18 cellular contexts compared by ENCODE assay signal in the genomic region with DNA sequence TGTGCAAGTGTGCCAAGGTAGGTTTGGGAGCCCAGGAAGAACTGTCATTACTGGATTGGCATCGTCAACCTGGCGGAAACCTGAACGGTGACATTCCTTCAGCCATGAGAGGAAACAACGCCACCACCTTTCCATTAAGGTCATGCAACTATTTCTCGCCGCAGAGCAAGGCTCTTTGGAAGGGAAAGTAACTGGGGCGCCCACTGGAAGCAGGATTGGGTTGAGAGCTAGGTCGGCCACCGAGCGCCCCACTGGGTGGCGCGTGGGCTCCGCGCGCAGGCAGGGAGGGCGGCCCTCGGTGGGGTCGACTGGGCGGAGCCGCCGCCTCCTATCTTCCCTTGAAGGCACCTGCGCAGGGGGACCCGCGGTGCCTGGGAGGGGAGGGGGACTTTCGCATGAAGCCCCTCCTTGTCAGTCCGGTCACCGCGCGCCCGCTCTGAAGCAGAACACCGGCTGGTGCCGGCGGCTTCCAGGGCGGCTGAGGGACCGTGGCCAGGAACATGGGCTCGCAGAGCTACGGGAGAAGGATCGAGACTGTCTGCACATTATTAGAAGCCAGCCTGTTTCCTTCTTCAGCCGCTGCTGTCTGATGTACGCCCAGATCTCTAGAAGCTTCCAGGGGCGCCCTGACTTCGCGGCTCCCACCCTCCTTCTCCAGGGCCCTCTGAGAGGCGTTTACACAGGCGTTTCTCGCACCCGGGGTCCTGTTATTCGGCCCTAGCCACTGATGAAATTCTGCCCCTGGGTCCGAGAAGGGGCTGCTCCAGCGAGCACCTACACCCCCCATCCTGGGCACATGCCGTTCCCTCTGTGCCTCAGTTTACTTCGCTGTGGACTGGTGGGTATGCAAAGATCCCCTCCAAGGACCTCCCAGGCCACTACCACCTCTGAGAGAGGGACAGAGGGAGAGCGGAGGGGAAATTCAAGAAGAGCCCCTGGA. TPM values are rescaled to one million over a fixed set of nuclear protein-coding genes. Genes with fewer than 3 reads are reported as not detected.
DNase-seq lines count a peak whose midpoint lies in the region; ATAC-seq, FAIRE-seq and TF ChIP-seq lines count a peak whose summit lies in the region.
"Had no signal": no experiment of that assay in that cellular context is flagged by ENCODE, and none has a peak within 500 bp of the region (broad histone marks: within the 10 kb centered on the region; RNA-seq: fewer than 3 reads in every experiment).

No MANE protein-coding gene starts in this region.

- H3K4me3 Mint-ChIP-seq in activated T-cell treated with anti-CD3 and anti-CD28 coated beads, Interleukin-2, amount 50 U/mL, for 24 hours, result no peak overlapping the region
- H3K4me3 Mint-ChIP-seq: CD8-positive, alpha-beta memory T cell; natural killer cell treated with Interleukin-12 subunit alpha and Interleukin-12 subunit beta and Interleukin-15 and Interleukin-18, amount 100 ng/mL, for 72 hours had no signal

- FAIRE-seq in bronchial epithelial cell (lab: Jason Lieb, UNC), result peak; percentile 18
- FAIRE-seq: astrocyte, islet of Langerhans had no signal

- H3K27ac Mint-ChIP-seq in activated T-cell treated with anti-CD3 and anti-CD28 coated beads, Interleukin-2, amount 50 U/mL, for 24 hours, result no peak overlapping the region
- H3K27ac Mint-ChIP-seq: CD8-positive, alpha-beta memory T cell; natural killer cell treated with Interleukin-12 subunit alpha and Interleukin-12 subunit beta and Interleukin-15 and Interleukin-18, amount 100 ng/mL, for 72 hours had no signal

- no peak for TF ChIP-seq POLR2A in sigmoid colon (IDR thresholded peaks at IDR 0.05)

- no peak for TF ChIP-seq EP300 in sigmoid colon (IDR thresholded peaks at IDR 0.05)

- no peak for ATAC-seq in left lobe of liver
- ATAC-seq: natural killer cell treated with Interleukin-12 subunit alpha and Interleukin-12 subunit beta and Interleukin-15 and Interleukin-18, amount 100 ng/mL, for 72 hours had no signal

- no peak for TF ChIP-seq CTCF in bronchial epithelial cell (IDR thresholded peaks at IDR 0.05; ENCODE audit: insufficient read depth, low read length, severe bottlenecking)
- no peak for TF ChIP-seq CTCF in sigmoid colon (IDR thresholded peaks at IDR 0.05)

- no peak overlapping the region for H3K27ac ChIP-seq in sigmoid colon

- no peaks in the 10 kb centered on the region for H3K4me1 Mint-ChIP-seq in activated T-cell treated with anti-CD3 and anti-CD28 coated beads, Interleukin-2, amount 50 U/mL, for 24 hours (ENCODE audit: low read depth)

- H3K36me3 ChIP-seq in bronchial epithelial cell (ENCODE audit: control insufficient read depth, insufficient read depth, low read length) (no peaks in the 10 kb centered on the region), sigmoid colon (no peaks in the 10 kb centered on the region)

- H3K4me1 ChIP-seq in sigmoid colon, result peaks cover 0 to 8% (median 2%) of the 10 kb centered on the region in 4 donors

- H3K4me3 ChIP-seq in bronchial epithelial cell (ENCODE audit: low read depth, low read length) (no peak overlapping the region), sigmoid colon (peak overlapping the region in 2 of 4 donors; percentile 24 to 28)

- no peaks in the 10 kb centered on the region for H3K9me3 Mint-ChIP-seq in activated T-cell treated with anti-CD3 and anti-CD28 coated beads, Interleukin-2, amount 50 U/mL, for 24 hours
- H3K9me3 Mint-ChIP-seq: CD8-positive, alpha-beta memory T cell; natural killer cell treated with Interleukin-12 subunit alpha and Interleukin-12 subunit beta and Interleukin-15 and Interleukin-18, amount 100 ng/mL, for 72 hours had no signal

- no peaks in the 10 kb centered on the region for H3K9me3 ChIP-seq in sigmoid colon

- H3K36me3 Mint-ChIP-seq in activated T-cell treated with anti-CD3 and anti-CD28 coated beads, Interleukin-2, amount 50 U/mL, for 24 hours (ENCODE audit: low read depth), result no peaks in the 10 kb centered on the region
- H3K36me3 Mint-ChIP-seq: CD8-positive, alpha-beta memory T cell; natural killer cell treated with Interleukin-12 subunit alpha and Interleukin-12 subunit beta and Interleukin-15 and Interleukin-18, amount 100 ng/mL, for 72 hours had no signal

- peaks cover 2% of the 10 kb centered on the region for H3K27me3 ChIP-seq in bronchial epithelial cell (ENCODE audit: control insufficient read depth, insufficient read depth, low read length)
- H3K27me3 ChIP-seq in sigmoid colon, result peaks cover 0 to 31% (median 11%) of the 10 kb centered on the region in 3 donors

- DNase-seq in activated T-cell treated with anti-CD3 and anti-CD28 coated beads, Interleukin-2, amount 50 U/mL, for 24 hours, result peak; percentile 26
- DNase-seq in activated T-cell treated with anti-CD3 and anti-CD28 coated beads, Interleukin-2, amount 50 U/mL, for 48 hours, result no peak
- DNase-seq in bronchial epithelial cell (ENCODE audit: low read depth), result no peak
- DNase-seq in iPS-NIHi7 (ENCODE audit: extremely low spot score), result peak; percentile 56
- DNase-seq in sigmoid colon, result peak; percentile 43
- no peak for DNase-seq in HUDEP-2 (lab: John Stamatoyannopoulos, UW; ENCODE audit: unreplicated experiment in 76 of 76)
- DNase-seq in left lobe of liver (ENCODE audit: low spot score), result no peak
- no peak for DNase-seq in effector CD8-positive, alpha-beta T cell (lab: John Stamatoyannopoulos, UW)
- DNase-seq: CD8-positive, alpha-beta memory T cell; GDM1; KBM-7; NCI-H1417 treated with DMSO at 0.1 percent for 48 hours; NCI-H345 had no signal

- WGBS in sigmoid colon, 2 donors, result 22 to 38% methylated on average over 53 of the region's 53 CpGs

- intact Hi-C loops in sigmoid colon (cut with DNase I), result no loop called here

- peaks cover 36% of the 10 kb centered on the region for H3K27me3 Mint-ChIP-seq in activated T-cell treated with anti-CD3 and anti-CD28 coated beads, Interleukin-2, amount 50 U/mL, for 24 hours

RNA-seq across cellular contexts. Expression of a gene that starts 27.3 kb away (rescaled TPM):
- total RNA-seq in bronchial epithelial cell, result 1.1 and 11.0 TPM in 2 replicates
- total RNA-seq in sigmoid colon, result 10 to 100 TPM in 3 of 4 donors, 1 to 10 TPM in 1; 7.6 to 28.9 (median 15.9) TPM
- 1 to 10 TPM in 2 of 3 donors, under 1 TPM in 1; 0.69 to 8.4 (median 7.4) TPM for polyA plus RNA-seq in sigmoid colon
- total RNA-seq in left lobe of liver, result 0.28 TPM
- total RNA-seq: A673, fibroblast of villous mesenchyme had no signal

Comparison
In these comparisons a context has a peak if more than half of its experiments do, and no peak if none do; other contexts are left out.
1. DNase-seq: peak in activated T-cell treated with anti-CD3 and anti-CD28 coated beads, Interleukin-2, amount 50 U/mL, for 24 hours (single experiment), iPS-NIHi7 (single experiment) and sigmoid colon (single experiment); none in activated T-cell treated with anti-CD3 and anti-CD28 coated beads, Interleukin-2, amount 50 U/mL, for 48 hours (0 of 2), bronchial epithelial cell (single experiment), HUDEP-2 (0 of 76), left lobe of liver (single experiment) and effector CD8-positive, alpha-beta T cell (single experiment).